ENCODE assay signal across 1 cellular context in genomic region chrX:15674514-15674898, GRCh38.
TF ChIP-seq lines count a peak whose summit lies in the region.

No MANE protein-coding gene starts in this region.

TF ChIP-seq in A549, 52 proteins besides CTCF, POLR2A, EP300 and RAD21 (continued from another document):
- TF ChIP-seq MAX (IDR thresholded peaks at IDR 0.05): peak; percentile 86
